In the genomic region with DNA sequence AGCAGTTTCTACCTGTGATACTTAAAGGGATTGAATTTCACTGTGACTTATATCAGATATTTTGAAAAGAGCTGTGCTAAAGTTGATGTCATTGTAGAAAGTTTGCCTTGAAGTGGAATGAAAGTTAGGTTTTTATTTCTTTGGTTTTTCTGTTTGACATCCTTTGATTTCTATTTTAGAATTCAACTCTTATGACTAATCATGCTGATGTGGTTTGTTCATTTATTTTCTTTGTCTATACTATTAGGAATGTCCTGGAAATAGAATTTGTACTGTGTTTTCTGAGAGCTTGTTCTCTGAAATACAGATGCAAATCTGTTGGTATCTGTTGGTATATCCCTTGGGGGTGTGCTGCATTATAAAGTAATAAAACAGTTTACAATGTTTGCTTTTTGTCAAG, we compare ENCODE assay signal across 1 cellular context.
TF ChIP-seq lines count a peak whose summit lies in the region.

No MANE protein-coding gene starts in this region.

TF ChIP-seq in IMR-90, 13 proteins besides CTCF, POLR2A, EP300 and RAD21:
- TF ChIP-seq CHD1 (IDR thresholded peaks at IDR 0.05; ENCODE audit: low read depth, low read length) (no peak), RFX5 (IDR thresholded peaks at IDR 0.05; ENCODE audit: low read depth, low read length) (no peak), RCOR1 (IDR thresholded peaks at IDR 0.05; ENCODE audit: insufficient replicate concordance, low read length) (no peak), FOS (IDR thresholded peaks at IDR 0.05; ENCODE audit: low read depth, low read length) (no peak), SMC3 (IDR thresholded peaks at IDR 0.05; ENCODE audit: low read depth, low read length) (no peak), BHLHE40 (IDR thresholded peaks at IDR 0.05; ENCODE audit: low read depth, low read length) (no peak), CEBPB (IDR thresholded peaks at IDR 0.05; ENCODE audit: low read depth, low read length) (no peak), NFE2L2 (IDR thresholded peaks at IDR 0.05; ENCODE audit: low read depth, low read length) (no peak), MAFK (IDR thresholded peaks at IDR 0.05; ENCODE audit: low read depth, low read length) (no peak), MAZ (IDR thresholded peaks at IDR 0.05; ENCODE audit: borderline replicate concordance, low read depth, low read length) (no peak), MXI1 (IDR thresholded peaks at IDR 0.05; ENCODE audit: borderline replicate concordance, low read depth, low read length) (no peak)
- TF ChIP-seq, protein P1, sequence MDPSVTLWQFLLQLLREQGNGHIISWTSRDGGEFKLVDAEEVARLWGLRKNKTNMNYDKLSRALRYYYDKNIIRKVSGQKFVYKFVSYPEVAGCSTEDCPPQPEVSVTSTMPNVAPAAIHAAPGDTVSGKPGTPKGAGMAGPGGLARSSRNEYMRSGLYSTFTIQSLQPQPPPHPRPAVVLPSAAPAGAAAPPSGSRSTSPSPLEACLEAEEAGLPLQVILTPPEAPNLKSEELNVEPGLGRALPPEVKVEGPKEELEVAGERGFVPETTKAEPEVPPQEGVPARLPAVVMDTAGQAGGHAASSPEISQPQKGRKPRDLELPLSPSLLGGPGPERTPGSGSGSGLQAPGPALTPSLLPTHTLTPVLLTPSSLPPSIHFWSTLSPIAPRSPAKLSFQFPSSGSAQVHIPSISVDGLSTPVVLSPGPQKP (IDR thresholded peaks at IDR 0.05; ENCODE audit: borderline replicate concordance, low read depth, low read length) = no peak
- TF ChIP-seq, protein P2, sequence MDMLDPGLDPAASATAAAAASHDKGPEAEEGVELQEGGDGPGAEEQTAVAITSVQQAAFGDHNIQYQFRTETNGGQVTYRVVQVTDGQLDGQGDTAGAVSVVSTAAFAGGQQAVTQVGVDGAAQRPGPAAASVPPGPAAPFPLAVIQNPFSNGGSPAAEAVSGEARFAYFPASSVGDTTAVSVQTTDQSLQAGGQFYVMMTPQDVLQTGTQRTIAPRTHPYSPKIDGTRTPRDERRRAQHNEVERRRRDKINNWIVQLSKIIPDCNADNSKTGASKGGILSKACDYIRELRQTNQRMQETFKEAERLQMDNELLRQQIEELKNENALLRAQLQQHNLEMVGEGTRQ (IDR thresholded peaks at IDR 0.05; ENCODE audit: low read depth, low read length) = no peak
